ENCODE assay signal across 8 cellular contexts in the genomic region with DNA sequence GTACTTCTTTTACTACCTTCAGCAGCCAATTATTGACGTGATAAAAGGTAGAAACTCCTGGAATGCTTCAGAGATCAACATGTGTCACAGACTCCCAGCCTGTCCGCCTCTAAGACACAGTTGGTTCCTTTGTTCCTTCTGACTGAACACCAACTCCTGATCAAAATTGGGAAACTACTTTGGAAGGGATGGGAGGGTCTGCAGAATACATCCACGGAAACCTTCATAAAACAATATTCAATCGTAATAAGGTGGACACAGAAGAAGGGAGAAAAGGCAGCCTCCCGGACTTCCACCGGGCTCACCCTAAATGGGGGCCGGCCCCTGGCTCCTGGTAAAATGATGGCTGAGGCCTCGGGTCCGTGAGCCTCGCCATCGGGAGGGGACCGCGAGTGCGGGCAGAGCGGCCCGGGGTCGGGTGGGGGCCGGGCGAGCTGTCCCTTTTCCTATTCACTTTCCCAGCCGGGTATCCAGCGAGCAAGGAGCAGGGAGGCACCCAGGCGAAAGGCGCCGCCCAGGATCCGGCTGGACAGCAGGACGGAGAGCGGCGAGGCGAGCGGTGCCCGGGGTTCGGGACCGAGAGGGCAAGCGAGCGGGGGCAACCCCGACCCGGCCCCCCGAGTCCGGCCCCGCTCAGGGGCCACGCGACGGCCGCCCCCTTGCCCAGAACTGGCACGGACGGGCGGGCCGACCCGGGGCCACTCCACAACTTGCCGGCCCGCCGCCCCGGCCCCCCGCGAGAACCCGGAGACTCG. TPM values are rescaled to one million over a fixed set of nuclear protein-coding genes. Genes with fewer than 3 reads are reported as not detected.
A peak's percentile ranks its signal among the peaks of the same experiment; 100 is the strongest.
DNase-seq lines count a peak whose midpoint lies in the region; ATAC-seq and TF ChIP-seq lines count a peak whose summit lies in the region.

No MANE protein-coding gene starts in this region.

- H2BK12ac ChIP-seq in neuronal stem cell (ENCODE audit: low read length): no peak overlapping the region

- H3K4me3 ChIP-seq in HUES48 (ENCODE audit: low read depth, low read length): peak overlapping the region; percentile 74
- H3K4me3 ChIP-seq in neuronal stem cell (ENCODE audit: low read length in 2 of 2): peak overlapping the region; percentile 92 to 99
- no peak overlapping the region for H3K4me3 ChIP-seq in OCI-LY7 (ENCODE audit: low read depth, low read length, poor library complexity, severe bottlenecking)

- peaks cover 36% of the 10 kb centered on the region for H3K27me3 ChIP-seq in HUES48 (ENCODE audit: control insufficient read depth, insufficient read depth, low read length)
- no peaks in the 10 kb centered on the region for H3K27me3 ChIP-seq in neuronal stem cell (ENCODE audit: control insufficient read depth in 3 of 3, insufficient read depth in 3 of 3, low read depth in 1 of 3, low read length in 3 of 3)

- H2BK120ac ChIP-seq in neuronal stem cell (ENCODE audit: low read depth, low read length): peak overlapping the region; percentile 39

- H3K14ac ChIP-seq in neuronal stem cell (ENCODE audit: low read length): peak overlapping the region; percentile 90

- POLR2A ChIA-PET in OCI-LY7 (lab: Charles Lee): no interaction called here

- H2BK5ac ChIP-seq in neuronal stem cell (ENCODE audit: low read length): peak overlapping the region; percentile 89

- no peak for TF ChIP-seq CTCF in OCI-LY7 (conservative IDR thresholded peaks at IDR 0.05; ENCODE audit: low read length)

- peak overlapping the region; percentile 98 for H2AK5ac ChIP-seq in neuronal stem cell (ENCODE audit: low read depth, low read length)

- H3K4me1 ChIP-seq in HUES48 (ENCODE audit: control insufficient read depth, insufficient read depth, low read length) (peaks cover 49% of the 10 kb centered on the region), neuronal stem cell (ENCODE audit: control insufficient read depth in 2 of 2, insufficient read depth in 1 of 2, low read depth in 1 of 2, low read length in 2 of 2) (peaks cover 8 to 12% of the 10 kb centered on the region in 2 donors), OCI-LY7 (ENCODE audit: insufficient read depth, low read length, poor library complexity, severe bottlenecking) (no peaks in the 10 kb centered on the region)

- H3K36me3 ChIP-seq in HUES48 (ENCODE audit: control insufficient read depth, insufficient read depth, low read length): no peaks in the 10 kb centered on the region
- no peaks in the 10 kb centered on the region for H3K36me3 ChIP-seq in neuronal stem cell (replicated peaks in 1 of 2; ENCODE audit: control insufficient read depth in 2 of 2, insufficient read depth in 2 of 2, low read length in 2 of 2)
- H3K36me3 ChIP-seq in OCI-LY7 (ENCODE audit: insufficient read depth, low read length): no peaks in the 10 kb centered on the region

- peak overlapping the region; percentile 11 for H3K9ac ChIP-seq in HUES48 (ENCODE audit: low read depth, low read length)
- peak overlapping the region; percentile 97 for H3K9ac ChIP-seq in neuronal stem cell (ENCODE audit: low read depth, low read length, poor library complexity)

- DNase-seq in C1 segment of cervical spinal cord (lab: John Stamatoyannopoulos, UW) (peak in 9 of 14 donors; percentile 46 to 81 (median 69)), head of caudate nucleus (peak in 39 of 42 donors; percentile 11 to 74 (median 47)), neuronal stem cell (ENCODE audit: low spot score) (no peak), NCI-H1436 (lab: John Stamatoyannopoulos, UW) (no peak), OCI-LY7 (ENCODE audit: low spot score) (no peak)
- peak; percentile 23 for DNase-seq in activated naive CD4-positive, alpha-beta T cell treated with anti-CD3 and anti-CD28 coated beads, Interleukin-2, amount 50 U/mL, for 16 hours

- H4K20me1 ChIP-seq in OCI-LY7 (ENCODE audit: insufficient read depth, low read length): no peaks in the 10 kb centered on the region

- H3K79me1 ChIP-seq in neuronal stem cell (ENCODE audit: low read depth, low read length): peaks cover 1% of the 10 kb centered on the region

- H3K4me2 ChIP-seq in neuronal stem cell (ENCODE audit: insufficient read depth, low read length, poor library complexity, severe bottlenecking): peak overlapping the region; percentile 31
- H3K4me2 ChIP-seq in OCI-LY7 (ENCODE audit: low read length): no peak overlapping the region

- H3K9me3 ChIP-seq in HUES48 (ENCODE audit: control insufficient read depth, insufficient read depth, low read length) (no peaks in the 10 kb centered on the region), neuronal stem cell (replicated peaks in 1 of 2; ENCODE audit: control insufficient read depth in 2 of 2, insufficient read depth in 1 of 2, low read depth in 1 of 2, low read length in 2 of 2) (no peaks in the 10 kb centered on the region), OCI-LY7 (ENCODE audit: low read length) (no peaks in the 10 kb centered on the region)

- H3K18ac ChIP-seq in neuronal stem cell (ENCODE audit: low read length): peak overlapping the region; percentile 99

- H4K91ac ChIP-seq in neuronal stem cell (ENCODE audit: low read depth, low read length, poor library complexity): peak overlapping the region; percentile 60

- no peak overlapping the region for H4K8ac ChIP-seq in neuronal stem cell (ENCODE audit: low read depth, low read length)

- H3K9me2 ChIP-seq in OCI-LY7 (ENCODE audit: insufficient read depth, low read length): no peaks in the 10 kb centered on the region

- no CpG with 5 or more reads among the region's 57 CpGs for WGBS in neuronal stem cell (ENCODE audit: extremely low coverage in 2 of 2, insufficient read length in 2 of 2, insufficient replicate concordance in 1 of 2), 2 donors

- no TSS peak for BruUV-seq in OCI-LY7 (replicated peaks; lab: Mats Ljungman, UMichigan)

- intact Hi-C loops in head of caudate nucleus (cut with DNase I) (loop anchor here (10.0 kb wide), 2 partner anchors 199 to 671 kb away; no protein-coding TSS in a partner anchor), OCI-LY7 (cut with micrococcal nuclease; ENCODE audit: unreplicated experiment) (no loop called here)

- peak overlapping the region; percentile 12 for H2BK15ac ChIP-seq in neuronal stem cell (ENCODE audit: low read length)

- CTCF ChIA-PET in OCI-LY7 (lab: Charles Lee; ENCODE audit: unreplicated experiment): no interaction called here

- H3K23ac ChIP-seq in neuronal stem cell (ENCODE audit: low read depth, low read length, poor library complexity): peak overlapping the region; percentile 70

- H3K79me2 ChIP-seq in OCI-LY7 (ENCODE audit: insufficient read depth, low read depth, low read length): no peaks in the 10 kb centered on the region

- H2AFZ ChIP-seq in neuronal stem cell (ENCODE audit: low read length) (peak overlapping the region; percentile 76), OCI-LY7 (ENCODE audit: low read length) (no peak overlapping the region)

- no peak overlapping the region for H3K4ac ChIP-seq in neuronal stem cell (ENCODE audit: low read length)

- peak; percentile 2 for ATAC-seq in GM21360 (IDR thresholded peaks at IDR 0.05; ENCODE audit: unreplicated experiment)

- peak overlapping the region; percentile 57 for H3K27ac ChIP-seq in HUES48 (ENCODE audit: low read depth, low read length)
- H3K27ac ChIP-seq in neuronal stem cell (replicated peaks; ENCODE audit: low read length): peak overlapping the region; percentile 85
- no peak overlapping the region for H3K27ac ChIP-seq in OCI-LY7 (ENCODE audit: low read depth, low read length, poor library complexity, severe bottlenecking)

RNA-seq across cellular contexts. Expression of a gene that starts 0.8 kb away (rescaled TPM):
- 37.9 TPM for polyA plus RNA-seq in neuronal stem cell (2013, experiment 1 of 2)
- polyA plus RNA-seq in neuronal stem cell (2013, experiment 2 of 2): 39.2 TPM
- total RNA-seq in OCI-LY7 (2014; rRNA removed; shearing (Covaris generic)): not detected in 2 replicates
- total RNA-seq in OCI-LY7 (2022): not detected in 2 replicates

Comparison
In these comparisons a context has a peak if more than half of its experiments do, and no peak if none do; other contexts are left out.
1. DNase-seq: peak in C1 segment of cervical spinal cord (9 of 14), activated naive CD4-positive, alpha-beta T cell treated with anti-CD3 and anti-CD28 coated beads, Interleukin-2, amount 50 U/mL, for 16 hours (single experiment) and head of caudate nucleus (39 of 42); none in neuronal stem cell (single experiment), NCI-H1436 (single experiment) and OCI-LY7 (single experiment).